In the genomic region with DNA sequence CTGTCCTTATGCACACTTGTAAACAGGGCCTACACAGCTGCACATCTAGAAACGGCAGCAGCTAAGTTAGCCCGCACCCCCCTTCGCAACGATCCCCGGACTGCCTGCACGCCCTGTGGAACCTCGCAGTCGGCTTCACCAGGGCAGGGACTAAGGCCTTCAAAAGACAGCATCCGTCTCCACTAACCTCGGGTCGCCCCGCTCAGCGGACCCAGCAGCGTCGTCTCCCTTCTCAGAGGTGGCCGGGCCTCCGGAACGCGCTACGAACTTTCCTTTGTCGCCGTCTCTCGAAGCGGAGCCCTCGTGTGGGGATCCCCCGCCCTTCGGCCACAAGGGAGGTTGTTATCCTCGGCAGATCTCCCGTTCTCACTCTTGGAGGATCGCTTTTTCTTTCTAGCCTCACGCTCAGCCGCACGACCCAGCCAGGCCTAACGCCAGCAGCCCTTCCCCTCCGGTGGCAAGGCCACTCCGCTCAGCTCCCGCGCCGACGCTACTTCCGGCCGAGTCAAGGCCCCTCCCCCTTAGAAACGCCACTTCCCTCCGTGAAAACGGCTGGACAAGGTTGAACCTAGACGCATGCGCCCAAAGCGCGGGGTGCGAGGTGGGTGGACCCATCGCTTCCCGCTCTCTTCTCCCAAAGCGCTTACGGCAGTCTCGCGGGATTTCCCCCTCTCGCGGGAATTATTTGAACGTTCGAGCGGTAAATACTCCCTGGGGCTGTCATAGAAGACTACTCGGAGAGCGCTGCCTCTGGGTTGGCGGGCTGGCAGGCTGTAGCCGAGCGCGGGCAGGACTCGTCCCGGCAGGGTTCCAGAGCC, we compare ENCODE assay signal across 1 cellular context.
TF ChIP-seq lines count a peak whose summit lies in the region.

A gene (minus strand): TSS at position 498 of the 818 bp plus-strand sequence. CDS start 6,616 bp downstream, outside the sequence.
A gene with protein sequence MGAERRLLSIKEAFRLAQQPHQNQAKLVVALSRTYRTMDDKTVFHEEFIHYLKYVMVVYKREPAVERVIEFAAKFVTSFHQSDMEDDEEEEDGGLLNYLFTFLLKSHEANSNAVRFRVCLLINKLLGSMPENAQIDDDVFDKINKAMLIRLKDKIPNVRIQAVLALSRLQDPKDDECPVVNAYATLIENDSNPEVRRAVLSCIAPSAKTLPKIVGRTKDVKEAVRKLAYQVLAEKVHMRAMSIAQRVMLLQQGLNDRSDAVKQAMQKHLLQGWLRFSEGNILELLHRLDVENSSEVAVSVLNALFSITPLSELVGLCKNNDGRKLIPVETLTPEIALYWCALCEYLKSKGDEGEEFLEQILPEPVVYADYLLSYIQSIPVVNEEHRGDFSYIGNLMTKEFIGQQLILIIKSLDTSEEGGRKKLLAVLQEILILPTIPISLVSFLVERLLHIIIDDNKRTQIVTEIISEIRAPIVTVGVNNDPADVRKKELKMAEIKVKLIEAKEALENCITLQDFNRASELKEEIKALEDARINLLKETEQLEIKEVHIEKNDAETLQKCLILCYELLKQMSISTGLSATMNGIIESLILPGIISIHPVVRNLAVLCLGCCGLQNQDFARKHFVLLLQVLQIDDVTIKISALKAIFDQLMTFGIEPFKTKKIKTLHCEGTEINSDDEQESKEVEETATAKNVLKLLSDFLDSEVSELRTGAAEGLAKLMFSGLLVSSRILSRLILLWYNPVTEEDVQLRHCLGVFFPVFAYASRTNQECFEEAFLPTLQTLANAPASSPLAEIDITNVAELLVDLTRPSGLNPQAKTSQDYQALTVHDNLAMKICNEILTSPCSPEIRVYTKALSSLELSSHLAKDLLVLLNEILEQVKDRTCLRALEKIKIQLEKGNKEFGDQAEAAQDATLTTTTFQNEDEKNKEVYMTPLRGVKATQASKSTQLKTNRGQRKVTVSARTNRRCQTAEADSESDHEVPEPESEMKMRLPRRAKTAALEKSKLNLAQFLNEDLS (plus strand): TSS at position 720 of the 818 bp plus-strand sequence. CDS start 99 bp downstream, outside the sequence.

TF ChIP-seq in K562, 482 proteins besides CTCF, POLR2A, EP300 and RAD21 (continued from another document and continues in another):
- TF ChIP-seq, protein P1, sequence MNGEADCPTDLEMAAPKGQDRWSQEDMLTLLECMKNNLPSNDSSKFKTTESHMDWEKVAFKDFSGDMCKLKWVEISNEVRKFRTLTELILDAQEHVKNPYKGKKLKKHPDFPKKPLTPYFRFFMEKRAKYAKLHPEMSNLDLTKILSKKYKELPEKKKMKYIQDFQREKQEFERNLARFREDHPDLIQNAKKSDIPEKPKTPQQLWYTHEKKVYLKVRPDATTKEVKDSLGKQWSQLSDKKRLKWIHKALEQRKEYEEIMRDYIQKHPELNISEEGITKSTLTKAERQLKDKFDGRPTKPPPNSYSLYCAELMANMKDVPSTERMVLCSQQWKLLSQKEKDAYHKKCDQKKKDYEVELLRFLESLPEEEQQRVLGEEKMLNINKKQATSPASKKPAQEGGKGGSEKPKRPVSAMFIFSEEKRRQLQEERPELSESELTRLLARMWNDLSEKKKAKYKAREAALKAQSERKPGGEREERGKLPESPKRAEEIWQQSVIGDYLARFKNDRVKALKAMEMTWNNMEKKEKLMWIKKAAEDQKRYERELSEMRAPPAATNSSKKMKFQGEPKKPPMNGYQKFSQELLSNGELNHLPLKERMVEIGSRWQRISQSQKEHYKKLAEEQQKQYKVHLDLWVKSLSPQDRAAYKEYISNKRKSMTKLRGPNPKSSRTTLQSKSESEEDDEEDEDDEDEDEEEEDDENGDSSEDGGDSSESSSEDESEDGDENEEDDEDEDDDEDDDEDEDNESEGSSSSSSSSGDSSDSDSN (IDR thresholded peaks at IDR 0.05; ENCODE audit: borderline replicate concordance in 1 of 2, low read depth in 2 of 2, low read length in 2 of 2) = peak; percentile 37 to 75; a peak in 1 of 4 replicates
- peak; percentile 24 to 53; a peak in 3 of 4 replicates for TF ChIP-seq FOXK2 (conservative IDR thresholded peaks at IDR 0.05 in 1 of 2, IDR thresholded peaks at IDR 0.05 in 1 of 2; ENCODE audit: low read depth in 2 of 2)
- TF ChIP-seq ZNF436 (CRISPR knock-in tag; IDR thresholded peaks at IDR 0.05) = no peak
- no peak for TF ChIP-seq HNRNPUL1 (IDR thresholded peaks at IDR 0.05; ENCODE audit: low read length)
- TF ChIP-seq, protein P2, sequence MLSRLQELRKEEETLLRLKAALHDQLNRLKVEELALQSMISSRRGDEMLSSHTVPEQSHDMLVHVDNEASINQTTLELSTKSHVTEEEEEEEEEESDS (CRISPR knock-in tag; IDR thresholded peaks at IDR 0.05) = no peak
- peak; percentile 93; the same call in 1 of the 2 replicates for TF ChIP-seq NR3C1 (CRISPR knock-in tag; IDR thresholded peaks at IDR 0.05)
- no peak for TF ChIP-seq ZNF23 (CRISPR knock-in tag; IDR thresholded peaks at IDR 0.05)
- TF ChIP-seq, protein P3, sequence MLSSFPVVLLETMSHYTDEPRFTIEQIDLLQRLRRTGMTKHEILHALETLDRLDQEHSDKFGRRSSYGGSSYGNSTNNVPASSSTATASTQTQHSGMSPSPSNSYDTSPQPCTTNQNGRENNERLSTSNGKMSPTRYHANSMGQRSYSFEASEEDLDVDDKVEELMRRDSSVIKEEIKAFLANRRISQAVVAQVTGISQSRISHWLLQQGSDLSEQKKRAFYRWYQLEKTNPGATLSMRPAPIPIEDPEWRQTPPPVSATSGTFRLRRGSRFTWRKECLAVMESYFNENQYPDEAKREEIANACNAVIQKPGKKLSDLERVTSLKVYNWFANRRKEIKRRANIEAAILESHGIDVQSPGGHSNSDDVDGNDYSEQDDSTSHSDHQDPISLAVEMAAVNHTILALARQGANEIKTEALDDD (IDR thresholded peaks at IDR 0.05) = peak; percentile 74; the same call in 1 of the 2 replicates
- TF ChIP-seq TSC22D4 (tag; IDR thresholded peaks at IDR 0.05) = no peak
- no peak for TF ChIP-seq ETV6 (IDR thresholded peaks at IDR 0.05; ENCODE audit: borderline replicate concordance in 1 of 2, low read depth in 2 of 2, low read length in 1 of 2)
- peak; percentile 96; the same call in 1 of the 2 replicates for TF ChIP-seq ETV6 (CRISPR knock-in tag; IDR thresholded peaks at IDR 0.05; ENCODE audit: borderline replicate concordance)
- TF ChIP-seq RBFOX2 (IDR thresholded peaks at IDR 0.05; ENCODE audit: low read depth, low read length) = peak; percentile 99
- no peak for TF ChIP-seq ZNF699 (CRISPR knock-in tag; IDR thresholded peaks at IDR 0.05; ENCODE audit: insufficient replicate concordance)
- TF ChIP-seq ARID1B (IDR thresholded peaks at IDR 0.05) = no peak; the same call in 1 of the 2 replicates
- no peak for TF ChIP-seq FUS (optimal IDR thresholded peaks at IDR 0.05; ENCODE audit: low read depth, low read length)
- TF ChIP-seq ZNF551 (CRISPR knock-in tag; IDR thresholded peaks at IDR 0.05) = no peak
- no peak for TF ChIP-seq POLR3G (IDR thresholded peaks at IDR 0.05; ENCODE audit: extremely low read depth, insufficient read length, insufficient replicate concordance)
- TF ChIP-seq PHTF2 (CRISPR knock-in tag; IDR thresholded peaks at IDR 0.05) = no peak
- TF ChIP-seq ARID2 (IDR thresholded peaks at IDR 0.05) = no peak
- no peak for TF ChIP-seq NCOA6 (IDR thresholded peaks at IDR 0.05)
- TF ChIP-seq, protein P4, sequence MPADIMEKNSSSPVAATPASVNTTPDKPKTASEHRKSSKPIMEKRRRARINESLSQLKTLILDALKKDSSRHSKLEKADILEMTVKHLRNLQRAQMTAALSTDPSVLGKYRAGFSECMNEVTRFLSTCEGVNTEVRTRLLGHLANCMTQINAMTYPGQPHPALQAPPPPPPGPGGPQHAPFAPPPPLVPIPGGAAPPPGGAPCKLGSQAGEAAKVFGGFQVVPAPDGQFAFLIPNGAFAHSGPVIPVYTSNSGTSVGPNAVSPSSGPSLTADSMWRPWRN (IDR thresholded peaks at IDR 0.05; ENCODE audit: low read depth) = no peak
- no peak for TF ChIP-seq POU5F1 (IDR thresholded peaks at IDR 0.05; ENCODE audit: borderline replicate concordance, low read depth, low read length, partially characterized antibody)
- TF ChIP-seq ZNF140 (CRISPR knock-in tag; IDR thresholded peaks at IDR 0.05) = no peak
- no peak for TF ChIP-seq ETS2 (tag; IDR thresholded peaks at IDR 0.05; ENCODE audit: borderline replicate concordance, poor library complexity, severe bottlenecking)
- TF ChIP-seq, protein P5, sequence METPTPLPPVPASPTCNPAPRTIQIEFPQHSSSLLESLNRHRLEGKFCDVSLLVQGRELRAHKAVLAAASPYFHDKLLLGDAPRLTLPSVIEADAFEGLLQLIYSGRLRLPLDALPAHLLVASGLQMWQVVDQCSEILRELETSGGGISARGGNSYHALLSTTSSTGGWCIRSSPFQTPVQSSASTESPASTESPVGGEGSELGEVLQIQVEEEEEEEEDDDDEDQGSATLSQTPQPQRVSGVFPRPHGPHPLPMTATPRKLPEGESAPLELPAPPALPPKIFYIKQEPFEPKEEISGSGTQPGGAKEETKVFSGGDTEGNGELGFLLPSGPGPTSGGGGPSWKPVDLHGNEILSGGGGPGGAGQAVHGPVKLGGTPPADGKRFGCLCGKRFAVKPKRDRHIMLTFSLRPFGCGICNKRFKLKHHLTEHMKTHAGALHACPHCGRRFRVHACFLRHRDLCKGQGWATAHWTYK (CRISPR knock-in tag; IDR thresholded peaks at IDR 0.05) = 0 out of 2 replicates have a peak, but pooled peaks have one; percentile 22
- no peak for TF ChIP-seq PTTG1 (tag; IDR thresholded peaks at IDR 0.05; ENCODE audit: low read depth)
- TF ChIP-seq ZNF3 (CRISPR knock-in tag; IDR thresholded peaks at IDR 0.05) = no peak
- TF ChIP-seq ZNF232 (CRISPR knock-in tag; IDR thresholded peaks at IDR 0.05) = peak; percentile 96
- TF ChIP-seq NEUROD1 (IDR thresholded peaks at IDR 0.05; ENCODE audit: borderline replicate concordance, low read depth, low read length, partially characterized antibody) = no peak
- TF ChIP-seq ZNF239 (CRISPR knock-in tag; IDR thresholded peaks at IDR 0.05) = no peak
- 0 out of 2 replicates have a peak, but pooled peaks have one; percentile 63 for TF ChIP-seq BRD4 (IDR thresholded peaks at IDR 0.05)
- peak; percentile 9 for TF ChIP-seq ZNF146 (CRISPR knock-in tag; IDR thresholded peaks at IDR 0.05; ENCODE audit: unreplicated experiment)
- TF ChIP-seq FOXJ3 (CRISPR knock-in tag; IDR thresholded peaks at IDR 0.05) = no peak
- TF ChIP-seq, protein P6, sequence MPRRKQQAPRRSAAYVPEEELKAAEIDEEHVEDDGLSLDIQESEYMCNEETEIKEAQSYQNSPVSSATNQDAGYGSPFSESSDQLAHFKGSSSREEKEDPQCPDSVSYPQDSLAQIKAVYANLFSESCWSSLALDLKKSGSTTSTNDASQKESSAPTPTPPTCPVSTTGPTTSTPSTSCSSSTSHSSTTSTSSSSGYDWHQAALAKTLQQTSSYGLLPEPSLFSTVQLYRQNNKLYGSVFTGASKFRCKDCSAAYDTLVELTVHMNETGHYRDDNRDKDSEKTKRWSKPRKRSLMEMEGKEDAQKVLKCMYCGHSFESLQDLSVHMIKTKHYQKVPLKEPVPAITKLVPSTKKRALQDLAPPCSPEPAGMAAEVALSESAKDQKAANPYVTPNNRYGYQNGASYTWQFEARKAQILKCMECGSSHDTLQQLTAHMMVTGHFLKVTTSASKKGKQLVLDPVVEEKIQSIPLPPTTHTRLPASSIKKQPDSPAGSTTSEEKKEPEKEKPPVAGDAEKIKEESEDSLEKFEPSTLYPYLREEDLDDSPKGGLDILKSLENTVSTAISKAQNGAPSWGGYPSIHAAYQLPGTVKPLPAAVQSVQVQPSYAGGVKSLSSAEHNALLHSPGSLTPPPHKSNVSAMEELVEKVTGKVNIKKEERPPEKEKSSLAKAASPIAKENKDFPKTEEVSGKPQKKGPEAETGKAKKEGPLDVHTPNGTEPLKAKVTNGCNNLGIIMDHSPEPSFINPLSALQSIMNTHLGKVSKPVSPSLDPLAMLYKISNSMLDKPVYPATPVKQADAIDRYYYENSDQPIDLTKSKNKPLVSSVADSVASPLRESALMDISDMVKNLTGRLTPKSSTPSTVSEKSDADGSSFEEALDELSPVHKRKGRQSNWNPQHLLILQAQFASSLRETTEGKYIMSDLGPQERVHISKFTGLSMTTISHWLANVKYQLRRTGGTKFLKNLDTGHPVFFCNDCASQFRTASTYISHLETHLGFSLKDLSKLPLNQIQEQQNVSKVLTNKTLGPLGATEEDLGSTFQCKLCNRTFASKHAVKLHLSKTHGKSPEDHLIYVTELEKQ (CRISPR knock-in tag; IDR thresholded peaks at IDR 0.05) = no peak
- TF ChIP-seq HCFC1 (IDR thresholded peaks at IDR 0.05; ENCODE audit: low read depth, low read length) = peak; percentile 63
- TF ChIP-seq, protein P7, sequence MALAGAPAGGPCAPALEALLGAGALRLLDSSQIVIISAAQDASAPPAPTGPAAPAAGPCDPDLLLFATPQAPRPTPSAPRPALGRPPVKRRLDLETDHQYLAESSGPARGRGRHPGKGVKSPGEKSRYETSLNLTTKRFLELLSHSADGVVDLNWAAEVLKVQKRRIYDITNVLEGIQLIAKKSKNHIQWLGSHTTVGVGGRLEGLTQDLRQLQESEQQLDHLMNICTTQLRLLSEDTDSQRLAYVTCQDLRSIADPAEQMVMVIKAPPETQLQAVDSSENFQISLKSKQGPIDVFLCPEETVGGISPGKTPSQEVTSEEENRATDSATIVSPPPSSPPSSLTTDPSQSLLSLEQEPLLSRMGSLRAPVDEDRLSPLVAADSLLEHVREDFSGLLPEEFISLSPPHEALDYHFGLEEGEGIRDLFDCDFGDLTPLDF (CRISPR knock-in tag; IDR thresholded peaks at IDR 0.05) = peak; percentile 99
- TF ChIP-seq PRPF4 (IDR thresholded peaks at IDR 0.05; ENCODE audit: insufficient read depth, low read depth, low read length, poor library complexity, severe bottlenecking) = peak; percentile 45
- TF ChIP-seq, protein P8, sequence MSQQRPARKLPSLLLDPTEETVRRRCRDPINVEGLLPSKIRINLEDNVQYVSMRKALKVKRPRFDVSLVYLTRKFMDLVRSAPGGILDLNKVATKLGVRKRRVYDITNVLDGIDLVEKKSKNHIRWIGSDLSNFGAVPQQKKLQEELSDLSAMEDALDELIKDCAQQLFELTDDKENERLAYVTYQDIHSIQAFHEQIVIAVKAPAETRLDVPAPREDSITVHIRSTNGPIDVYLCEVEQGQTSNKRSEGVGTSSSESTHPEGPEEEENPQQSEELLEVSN (IDR thresholded peaks at IDR 0.05; ENCODE audit: borderline replicate concordance in 1 of 2, extremely low read depth in 1 of 2, insufficient read depth in 1 of 2, insufficient read length in 1 of 2, low read depth in 1 of 2, low read length in 1 of 2, poor library complexity in 1 of 2, severe bottlenecking in 1 of 2) = peak; percentile 95
- TF ChIP-seq, protein P9, sequence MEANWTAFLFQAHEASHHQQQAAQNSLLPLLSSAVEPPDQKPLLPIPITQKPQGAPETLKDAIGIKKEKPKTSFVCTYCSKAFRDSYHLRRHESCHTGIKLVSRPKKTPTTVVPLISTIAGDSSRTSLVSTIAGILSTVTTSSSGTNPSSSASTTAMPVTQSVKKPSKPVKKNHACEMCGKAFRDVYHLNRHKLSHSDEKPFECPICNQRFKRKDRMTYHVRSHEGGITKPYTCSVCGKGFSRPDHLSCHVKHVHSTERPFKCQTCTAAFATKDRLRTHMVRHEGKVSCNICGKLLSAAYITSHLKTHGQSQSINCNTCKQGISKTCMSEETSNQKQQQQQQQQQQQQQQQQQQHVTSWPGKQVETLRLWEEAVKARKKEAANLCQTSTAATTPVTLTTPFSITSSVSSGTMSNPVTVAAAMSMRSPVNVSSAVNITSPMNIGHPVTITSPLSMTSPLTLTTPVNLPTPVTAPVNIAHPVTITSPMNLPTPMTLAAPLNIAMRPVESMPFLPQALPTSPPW (CRISPR knock-in tag; IDR thresholded peaks at IDR 0.05) = peak; percentile 52; the same call in 1 of the 2 replicates
- peak; percentile 30; the same call in 1 of the 2 replicates for TF ChIP-seq TEAD4 (IDR thresholded peaks at IDR 0.05; ENCODE audit: low read length)
- TF ChIP-seq TEAD4 (CRISPR knock-in tag; IDR thresholded peaks at IDR 0.05; ENCODE audit: borderline replicate concordance) = no peak; the same call in 1 of the 2 replicates
- TF ChIP-seq NONO (IDR thresholded peaks at IDR 0.05; ENCODE audit: low read depth in 2 of 2, low read length in 1 of 2) = no peak
- TF ChIP-seq RCOR1 (IDR thresholded peaks at IDR 0.05; ENCODE audit: borderline replicate concordance in 1 of 2, low read depth in 2 of 2, low read length in 2 of 2) = 0 out of 4 replicates have a peak, but pooled peaks of 1 of the 2 experiments have one; percentile 5
